In genomic region chr1:113963281-113963906, GRCh38 we compare ENCODE assay signal across 12 cellular contexts. TPM values are rescaled to one million over a fixed set of nuclear protein-coding genes. Genes with fewer than 3 reads are reported as not detected.
DNase-seq lines count a peak whose midpoint lies in the region; ATAC-seq and TF ChIP-seq lines count a peak whose summit lies in the region.
"Had no signal": no experiment of that assay in that cellular context is flagged by ENCODE, and none has a peak within 500 bp of the region (broad histone marks: within the 10 kb centered on the region; RNA-seq: fewer than 3 reads in every experiment).

No MANE protein-coding gene starts in this region.

- H3K27me3 Mint-ChIP-seq in CD4-positive, alpha-beta memory T cell, result no peaks in the 10 kb centered on the region
- H3K27me3 Mint-ChIP-seq in HFFc6 (ENCODE audit: insufficient read depth), result no peaks in the 10 kb centered on the region
- H3K27me3 Mint-ChIP-seq in immature natural killer cell (ENCODE audit: low read depth in 3 of 3), result peaks cover 0 to 2% (median 2%) of the 10 kb centered on the region in 3 donors

- no peaks in the 10 kb centered on the region for H3K9me3 Mint-ChIP-seq in CD4-positive, alpha-beta memory T cell
- H3K9me3 Mint-ChIP-seq in HFFc6 (no peaks in the 10 kb centered on the region), immature natural killer cell (no peaks in the 10 kb centered on the region)

- intact Hi-C loops in CD4-positive, alpha-beta memory T cell (cut with micrococcal nuclease), result loop anchor here (1.0 kb wide), 2 partner anchors 58 to 128 kb away; partner anchors contain the start of gene DCLRE1B

- POLR2A ChIA-PET in CD4-positive, alpha-beta memory T cell (lab: Charles Lee; ENCODE audit: partially characterized antibody), result interaction anchor here (1.4 to 4.0 kb wide), 4 partner anchors 11 to 127 kb away, joined by 3 to 17 read pairs (median 10); partner anchors contain the start of genes AP4B1, DCLRE1B and HIPK1

- TF ChIP-seq CTCF in HFFc6 (IDR thresholded peaks at IDR 0.05), result peak; percentile 59; the same call in 1 of the 2 replicates
- TF ChIP-seq CTCF in astrocyte of the spinal cord (IDR thresholded peaks at IDR 0.05; ENCODE audit: low read depth, low read length), result peak; percentile 18

- in situ Hi-C loops in astrocyte of the spinal cord (cut with HindIII; ENCODE audit: low sequenced_read_pairs), result no loop called here

- no peaks in the 10 kb centered on the region for H3K4me1 ChIP-seq in CD4-positive, alpha-beta memory T cell (ENCODE audit: insufficient read depth, low read length)
- H3K4me1 ChIP-seq: heart left ventricle had no signal

- H3K27ac Mint-ChIP-seq in CD4-positive, alpha-beta memory T cell, result peak overlapping the region in 5 of 7 donors; percentile 57 to 91 (median 71)
- H3K27ac Mint-ChIP-seq in HFFc6 (no peak overlapping the region), immature natural killer cell (peak overlapping the region; percentile 9 to 85 (median 36))

- CTCF ChIA-PET in CD4-positive, alpha-beta memory T cell (lab: Charles Lee; ENCODE audit: partially characterized antibody), result interaction anchor here (0.6 to 3.8 kb wide), 17 partner anchors 9 to 127 kb away, joined by 3 to 37 read pairs (median 5); partner anchors contain the start of genes AP4B1 and HIPK1

- peaks cover 68% of the 10 kb centered on the region for H3K36me3 ChIP-seq in CD4-positive, alpha-beta memory T cell (ENCODE audit: insufficient read depth, low read length)

- no peak overlapping the region for H3K4me3 ChIP-seq in CD4-positive, alpha-beta memory T cell (ENCODE audit: low read length in 2 of 2)
- H3K4me3 ChIP-seq in astrocyte of the spinal cord (ENCODE audit: low read depth, low read length), result no peak overlapping the region
- H3K4me3 ChIP-seq: heart left ventricle, thoracic aorta had no signal

- no peak overlapping the region for H3K4me3 Mint-ChIP-seq in CD4-positive, alpha-beta memory T cell
- H3K4me3 Mint-ChIP-seq in HFFc6 (no peak overlapping the region), immature natural killer cell (no peak overlapping the region)

- H3K36me3 Mint-ChIP-seq in CD4-positive, alpha-beta memory T cell, result peaks cover 60 to 88% of the 10 kb centered on the region in 2 donors
- H3K36me3 Mint-ChIP-seq in HFFc6 (ENCODE audit: low read depth), result peaks cover 33% of the 10 kb centered on the region
- peaks cover 39 to 76% (median 51%) of the 10 kb centered on the region in 3 donors for H3K36me3 Mint-ChIP-seq in immature natural killer cell

- ATAC-seq in HG03095 (IDR thresholded peaks at IDR 0.05; ENCODE audit: unreplicated experiment) (no peak), HG02970 (IDR thresholded peaks at IDR 0.05; ENCODE audit: low FRiP score, unreplicated experiment) (no peak)
- ATAC-seq: heart left ventricle, left cardiac atrium had no signal

- DNase-seq in CD4-positive, alpha-beta memory T cell, result peak in 1 of 5 donors; percentile 13
- no peak for DNase-seq in HFFc6
- no peak for DNase-seq in astrocyte of the spinal cord (ENCODE audit: low read depth, low spot score)
- DNase-seq in immature natural killer cell, result peak in 1 of 3 donors; percentile 24
- no peak for DNase-seq in H4 (ENCODE audit: low spot score)
- no peak for DNase-seq in occipital lobe (lab: John Stamatoyannopoulos, UW)
- DNase-seq: effector CD8-positive, alpha-beta T cell; heart left ventricle; left cardiac atrium had no signal

- H3K27ac ChIP-seq in CD4-positive, alpha-beta memory T cell (ENCODE audit: low read depth, low read length), result no peak overlapping the region
- H3K27ac ChIP-seq: heart left ventricle, thoracic aorta had no signal

- peaks cover 7 to 17% (median 13%) of the 10 kb centered on the region in 4 donors for H3K4me1 Mint-ChIP-seq in CD4-positive, alpha-beta memory T cell
- H3K4me1 Mint-ChIP-seq in HFFc6 (ENCODE audit: low read depth), result peaks cover 8% of the 10 kb centered on the region; the same call in 1 of the 2 replicates
- peaks cover 8 to 40% of the 10 kb centered on the region in 2 donors for H3K4me1 Mint-ChIP-seq in immature natural killer cell

- no peaks in the 10 kb centered on the region for H3K9me3 ChIP-seq in CD4-positive, alpha-beta memory T cell (ENCODE audit: control insufficient read depth in 1 of 2, low read length in 2 of 2)
- H3K9me3 ChIP-seq: heart left ventricle, thoracic aorta had no signal

- no peaks in the 10 kb centered on the region for H3K27me3 ChIP-seq in CD4-positive, alpha-beta memory T cell (ENCODE audit: insufficient read depth, low read length)
- H3K27me3 ChIP-seq: heart left ventricle had no signal

RNA-seq across cellular contexts. Expression of gene OLFML3, which starts 15.9 kb away (rescaled TPM):
- under 1 TPM; 0.42 to 0.70 TPM for total RNA-seq in CD4-positive, alpha-beta memory T cell
- polyA plus RNA-seq in CD4-positive, alpha-beta memory T cell, result not detected
- 100 to 1,000 TPM in 4 of 6 experiments, 10 to 100 TPM in 2; 66.4 to 130 (median 123) TPM for total RNA-seq in HFFc6 (2021; fragmentation: NEBNext Ultra II Directional; extraction: Animal tissue kit (Norgen Biotek cat#: 25700))
- under 1 TPM in 1 of 3 donors, not detected in 2; 0.11 TPM for polyA plus RNA-seq in immature natural killer cell
- 8.4 and 12.6 TPM in 2 replicates for total RNA-seq in H4 (2014; rRNA removed; shearing (Covaris generic))
- total RNA-seq in occipital lobe, result 22.5 TPM

RNA-seq across cellular contexts. Expression of gene HIPK1, which starts 34.3 kb away (rescaled TPM):
- total RNA-seq in CD4-positive, alpha-beta memory T cell, result 100 to 1,000 TPM; 107 to 110 TPM
- polyA plus RNA-seq in CD4-positive, alpha-beta memory T cell, result 10 to 100 TPM in 1 of 2 donors, 1 to 10 TPM in 1; 4.4 to 17.1 TPM
- 10 to 100 TPM; 34.6 to 49.1 (median 38.7) TPM for total RNA-seq in HFFc6 (2021; fragmentation: NEBNext Ultra II Directional; extraction: Animal tissue kit (Norgen Biotek cat#: 25700))
- 10 to 100 TPM in 2 of 3 donors, 1 to 10 TPM in 1; 4.3 to 27.5 (median 12.7) TPM for polyA plus RNA-seq in immature natural killer cell
- 8.3 and 11.8 TPM in 2 replicates for total RNA-seq in H4 (2014; rRNA removed; shearing (Covaris generic))
- total RNA-seq in occipital lobe, result 45.2 TPM

RNA-seq across cellular contexts. Expression of gene DCLRE1B, which starts 58.3 kb away (rescaled TPM):
- 1 to 10 TPM; 5.1 to 5.4 TPM for total RNA-seq in CD4-positive, alpha-beta memory T cell
- 1 to 10 TPM; 2.8 to 5.3 TPM for polyA plus RNA-seq in CD4-positive, alpha-beta memory T cell
- total RNA-seq in HFFc6 (2021; fragmentation: NEBNext Ultra II Directional; extraction: Animal tissue kit (Norgen Biotek cat#: 25700)), result 1 to 10 TPM; 5.7 to 9.9 (median 8.8) TPM
- 1 to 10 TPM; 2.0 to 8.4 (median 6.6) TPM for polyA plus RNA-seq in immature natural killer cell
- total RNA-seq in H4 (2014; rRNA removed; shearing (Covaris generic)), result 5.7 and 6.0 TPM in 2 replicates
- total RNA-seq in occipital lobe, result 6.4 TPM

RNA-seq across cellular contexts. Expression of gene AP4B1, which starts 58.8 kb away (rescaled TPM):
- 10 to 100 TPM; 74.5 to 75.5 TPM for total RNA-seq in CD4-positive, alpha-beta memory T cell
- polyA plus RNA-seq in CD4-positive, alpha-beta memory T cell, result 10 to 100 TPM in 1 of 2 donors, 1 to 10 TPM in 1; 8.9 to 12.9 TPM
- total RNA-seq in HFFc6 (2021; fragmentation: NEBNext Ultra II Directional; extraction: Animal tissue kit (Norgen Biotek cat#: 25700)), result 10 to 100 TPM; 12.6 to 14.0 (median 13.3) TPM
- 10 to 100 TPM in 2 of 3 donors, 1 to 10 TPM in 1; 9.7 to 21.6 (median 18.6) TPM for polyA plus RNA-seq in immature natural killer cell
- 6.9 and 9.4 TPM in 2 replicates for total RNA-seq in H4 (2014; rRNA removed; shearing (Covaris generic))
- 36.2 TPM for total RNA-seq in occipital lobe
